Comparison of ENCODE assay signal across 30 cellular contexts in genomic region chr11:68423481-68423880, GRCh38.
"Had no signal": no experiment of that assay in that cellular context is flagged by ENCODE, and none has a peak within 500 bp of the region (broad histone marks: within the 10 kb centered on the region; RNA-seq: fewer than 3 reads in every experiment).

No MANE protein-coding gene starts in this region.

- H3K4me3 Mint-ChIP-seq: naive thymus-derived CD8-positive, alpha-beta T cell; nephron; neural crest cell; stimulated activated effector memory CD8-positive, alpha-beta T cell treated with anti-CD3 and anti-CD28 coated beads, Interleukin-12 subunit alpha, Interleukin-12 subunit beta, amount 100 ng/mL, for 72 hours; stimulated activated naive B cell treated with anti-CD40 and anti-IgM and Interleukin-4, amounts not matched to agents 10 μg/mL and 1 μg/mL and 100 μg/mL, for 72 hours; stimulated activated naive CD8-positive, alpha-beta T cell treated with anti-CD3 and anti-CD28 coated beads, Interleukin-15, Interleukin-2, amounts not matched to agents 100 ng/mL and 50 ng/mL, for 24 hours had no signal

- H3K9me3 ChIP-seq: neutrophil, ovary, psoas muscle, right lobe of liver, sigmoid colon, stomach, thoracic aorta, thyroid gland, upper lobe of right lung, uterus had no signal

- H3K4me1 Mint-ChIP-seq: naive B cell; neural crest cell; stimulated activated naive B cell treated with anti-CD40 and anti-IgM and Interleukin-4, amounts not matched to agents 10 μg/mL and 1 μg/mL and 100 μg/mL, for 72 hours had no signal

- H3K36me3 ChIP-seq: neutrophil, uterus had no signal

- H3K9ac ChIP-seq: parathyroid adenoma had no signal

- H3K27me3 ChIP-seq: neutrophil, ovary, right lobe of liver, sigmoid colon, stomach, thyroid gland, tibial nerve, upper lobe of right lung, uterus had no signal

- H3K4me1 ChIP-seq: parathyroid adenoma, psoas muscle, right lobe of liver, sigmoid colon, stomach, thyroid gland, tibial nerve, upper lobe of right lung, uterus had no signal

- H3K9me3 Mint-ChIP-seq: stimulated activated naive CD8-positive, alpha-beta T cell treated with anti-CD3 and anti-CD28 coated beads, Interleukin-15, Interleukin-2, amounts not matched to agents 100 ng/mL and 50 ng/mL, for 24 hours had no signal

- H3K27ac Mint-ChIP-seq: naive B cell; naive thymus-derived CD8-positive, alpha-beta T cell; nephron; stimulated activated effector memory CD8-positive, alpha-beta T cell treated with anti-CD3 and anti-CD28 coated beads, Interleukin-12 subunit alpha, Interleukin-12 subunit beta, amount 100 ng/mL, for 72 hours; stimulated activated naive B cell treated with anti-CD40 and anti-IgM and Interleukin-4, amounts not matched to agents 10 μg/mL and 1 μg/mL and 100 μg/mL, for 72 hours; stimulated activated naive CD8-positive, alpha-beta T cell treated with anti-CD3 and anti-CD28 coated beads, Interleukin-15, Interleukin-2, amounts not matched to agents 100 ng/mL and 50 ng/mL, for 24 hours had no signal

- H3K36me3 Mint-ChIP-seq: stimulated activated effector memory CD8-positive, alpha-beta T cell treated with anti-CD3 and anti-CD28 coated beads, Interleukin-12 subunit alpha, Interleukin-12 subunit beta, amount 100 ng/mL, for 72 hours had no signal

- H3K4me3 ChIP-seq: ovary, psoas muscle, right lobe of liver, sigmoid colon, stomach, thoracic aorta, thyroid gland, tibial nerve, upper lobe of right lung, uterus had no signal

- H3K79me2 ChIP-seq: parathyroid adenoma had no signal

- H3K27me3 Mint-ChIP-seq: naive B cell; naive thymus-derived CD8-positive, alpha-beta T cell; progenitor cell of endocrine pancreas; stimulated activated naive B cell treated with anti-CD40 and anti-IgM and Interleukin-4, amounts not matched to agents 10 μg/mL and 1 μg/mL and 100 μg/mL, for 72 hours; stimulated activated naive CD8-positive, alpha-beta T cell treated with anti-CD3 and anti-CD28 coated beads, Interleukin-15, Interleukin-2, amounts not matched to agents 100 ng/mL and 50 ng/mL, for 24 hours had no signal

- H3K27ac ChIP-seq: neutrophil, ovary, parathyroid adenoma, psoas muscle, right lobe of liver, sigmoid colon, stomach, thoracic aorta, thyroid gland, tibial nerve, upper lobe of right lung, uterus had no signal

- H2AFZ ChIP-seq: parathyroid adenoma had no signal

- FAIRE-seq: small intestine had no signal

- DNase-seq: naive B cell; naive thymus-derived CD8-positive, alpha-beta T cell; nucleus accumbens; ovary; posterior cingulate gyrus; psoas muscle; right cardiac atrium; right lobe of liver; sigmoid colon; small intestine; stimulated activated CD4-positive, alpha-beta T cell treated with anti-CD3 and anti-CD28 coated beads, Interleukin-15, amount 100 ng/mL, for 24 hours; stimulated activated CD4-positive, alpha-beta T cell treated with anti-CD3 and anti-CD28 coated beads, Interleukin-2, amount 100 ng/mL, for 24 hours; stimulated activated CD4-positive, alpha-beta T cell treated with anti-CD3 and anti-CD28 coated beads, Interleukin-2, amount 100 ng/mL, for 48 hours; stimulated activated CD4-positive, alpha-beta T cell treated with anti-CD3 and anti-CD28 coated beads, Interleukin-4, amount 100 ng/mL, for 24 hours; stimulated activated naive B cell treated with anti-CD40 and anti-IgM and Interleukin-4, amounts not matched to agents 10 μg/mL and 1 μg/mL and 100 μg/mL, for 72 hours; stimulated activated naive CD4-positive, alpha-beta T cell treated with Interleukin-2 at 50 U/mL for 16 hours; stomach; thyroid gland; trophoblast cell; upper lobe of right lung; uterus had no signal
